21 cellular contexts compared by ENCODE assay signal in genomic region chr9:82202808-82203207, GRCh38.
A peak's percentile ranks its signal among the peaks of the same experiment; 100 is the strongest.
DNase-seq lines count a peak whose midpoint lies in the region; TF ChIP-seq lines count a peak whose summit lies in the region.
"Had no signal": no experiment of that assay in that cellular context is flagged by ENCODE, and none has a peak within 500 bp of the region (broad histone marks: within the 10 kb centered on the region; RNA-seq: fewer than 3 reads in every experiment).

No MANE protein-coding gene starts in this region.

- CTCF ChIA-PET in MCF 10A (lab: Yijun Ruan, JAX): no interaction called here

- intact Hi-C loops in MCF 10A (cut with micrococcal nuclease): no loop called here
- intact Hi-C loops in breast epithelium (cut with DNase I; ENCODE audit: low total_unique reads): no loop called here

- H3K4me1 ChIP-seq in breast epithelium: no peaks in the 10 kb centered on the region
- H3K4me1 ChIP-seq in adipocyte (ENCODE audit: control insufficient read depth, insufficient read depth, low read length): no peaks in the 10 kb centered on the region
- H3K4me1 ChIP-seq: prostate gland had no signal

- no peak overlapping the region for H3K4me3 Mint-ChIP-seq in MCF 10A (ENCODE audit: unreplicated experiment)
- H3K4me3 Mint-ChIP-seq: CD4-positive, alpha-beta memory T cell; dendritic cell treated with granulocyte-macrophage colony-stimulating factor and Interleukin-4, amounts not matched to agents 40 ng/mL and 50 ng/mL, for 4 days; naive thymus-derived CD4-positive, alpha-beta T cell; T-helper 17 cell had no signal

- peaks cover 23% of the 10 kb centered on the region for H3K4me1 Mint-ChIP-seq in MCF 10A (ENCODE audit: insufficient read depth, unreplicated experiment)
- H3K4me1 Mint-ChIP-seq: CD4-positive, alpha-beta memory T cell; naive thymus-derived CD4-positive, alpha-beta T cell; T-helper 17 cell had no signal

- peaks cover 5% of the 10 kb centered on the region for H3K36me3 Mint-ChIP-seq in MCF 10A (ENCODE audit: insufficient read depth, unreplicated experiment)
- H3K36me3 Mint-ChIP-seq: CD4-positive, alpha-beta memory T cell; naive thymus-derived CD4-positive, alpha-beta T cell had no signal

- H3K27me3 ChIP-seq in breast epithelium: no peaks in the 10 kb centered on the region
- no peaks in the 10 kb centered on the region for H3K27me3 ChIP-seq in adipocyte (replicated peaks; ENCODE audit: control insufficient read depth, insufficient read depth, low read length)

- BruUV-seq in MCF 10A (replicated peaks; lab: Mats Ljungman, UMichigan): no TSS peak

- POLR2A ChIA-PET in MCF 10A (lab: Yijun Ruan, JAX): interaction anchor here (1.0 kb wide), 1 partner anchor 18 kb away, joined by 3 read pairs; no protein-coding TSS in a partner anchor

- peak; percentile 80 for DNase-seq in MCF 10A (ENCODE audit: unreplicated experiment)
- DNase-seq in breast epithelium (ENCODE audit: low spot score in 2 of 2): no peak
- peak; percentile 68 for DNase-seq in adipocyte (ENCODE audit: low read depth)
- DNase-seq in fibroblast of pulmonary artery (ENCODE audit: low read depth): peak; percentile 71
- DNase-seq in retinal pigment epithelial cell (ENCODE audit: low read depth): peak; percentile 29
- DNase-seq in NCI-H1105 treated with DMSO at 0.1 percent for 48 hours (lab: John Stamatoyannopoulos, UW): no peak
- no peak for DNase-seq in AML-193 (lab: John Stamatoyannopoulos, UW)
- DNase-seq in GOT3 (lab: John Stamatoyannopoulos, UW): no peak
- DNase-seq: CD4-positive, alpha-beta memory T cell; hippocampal formation; Karpas-422; naive thymus-derived CD4-positive, alpha-beta T cell; NCI-H1417 treated with DMSO at 0.1 percent for 48 hours; NK-92 treated with Interleukin-12 subunit alpha and Interleukin-12 subunit beta, amount 100 ng/mL, for 24 hours; SHP77 treated with DMSO at 0.1 percent for 48 hours; stimulated activated naive CD8-positive, alpha-beta T cell treated with anti-CD3 and anti-CD28 coated beads, Interleukin-15, Interleukin-2, amounts not matched to agents 100 U/mL and 50 U/mL, for 24 hours; T-helper 17 cell had no signal

- H3K27me3 Mint-ChIP-seq in MCF 10A (ENCODE audit: insufficient read depth, unreplicated experiment): no peaks in the 10 kb centered on the region
- H3K27me3 Mint-ChIP-seq: CD4-positive, alpha-beta memory T cell; dendritic cell treated with granulocyte-macrophage colony-stimulating factor and Interleukin-4, amounts not matched to agents 40 ng/mL and 50 ng/mL, for 4 days; naive thymus-derived CD4-positive, alpha-beta T cell; T-helper 17 cell had no signal

- H3K9me3 ChIP-seq in breast epithelium (no peaks in the 10 kb centered on the region), adipocyte (ENCODE audit: control insufficient read depth, low read length) (no peaks in the 10 kb centered on the region)
- H3K9me3 ChIP-seq: prostate gland had no signal

- no peak overlapping the region for H3K9ac ChIP-seq in adipocyte (ENCODE audit: low read length)

- H3K27ac Mint-ChIP-seq in MCF 10A (ENCODE audit: low read depth, unreplicated experiment): no peak overlapping the region
- H3K27ac Mint-ChIP-seq: CD4-positive, alpha-beta memory T cell; dendritic cell treated with granulocyte-macrophage colony-stimulating factor and Interleukin-4, amounts not matched to agents 40 ng/mL and 50 ng/mL, for 4 days; naive thymus-derived CD4-positive, alpha-beta T cell; T-helper 17 cell had no signal

- TF ChIP-seq POLR2A in breast epithelium (IDR thresholded peaks at IDR 0.05): no peak

- no peak overlapping the region for H3K27ac ChIP-seq in breast epithelium
- H3K27ac ChIP-seq: 22Rv1, HL-60, prostate gland had no signal

- H3K36me3 ChIP-seq in breast epithelium: no peaks in the 10 kb centered on the region
- no peaks in the 10 kb centered on the region for H3K36me3 ChIP-seq in adipocyte (ENCODE audit: control insufficient read depth, insufficient read depth, low read length, severe bottlenecking)
- H3K36me3 ChIP-seq: prostate gland had no signal

- no peaks in the 10 kb centered on the region for H3K9me3 Mint-ChIP-seq in MCF 10A (ENCODE audit: unreplicated experiment)
- H3K9me3 Mint-ChIP-seq: dendritic cell treated with granulocyte-macrophage colony-stimulating factor and Interleukin-4, amounts not matched to agents 40 ng/mL and 50 ng/mL, for 4 days had no signal

- H3K4me3 ChIP-seq in breast epithelium: no peak overlapping the region
- H3K4me3 ChIP-seq in adipocyte (ENCODE audit: low read length): no peak overlapping the region
- no peak overlapping the region for H3K4me3 ChIP-seq in fibroblast of pulmonary artery (replicated peaks; ENCODE audit: low read depth, low read length)
- H3K4me3 ChIP-seq in retinal pigment epithelial cell (ENCODE audit: low read length): no peak overlapping the region
- H3K4me3 ChIP-seq: prostate gland had no signal

- TF ChIP-seq CTCF in MCF 10A (IDR thresholded peaks at IDR 0.05; ENCODE audit: unreplicated experiment): no peak
- TF ChIP-seq CTCF in breast epithelium (IDR thresholded peaks at IDR 0.05): no peak
- no peak for TF ChIP-seq CTCF in fibroblast of pulmonary artery (IDR thresholded peaks at IDR 0.05; ENCODE audit: low read length, missing control alignments)
- TF ChIP-seq CTCF in retinal pigment epithelial cell (conservative IDR thresholded peaks at IDR 0.05; ENCODE audit: low read depth, low read length): no peak

Comparison
In these comparisons a context has a peak if more than half of its experiments do, and no peak if none do; other contexts are left out.
1. DNase-seq: peak in MCF 10A (single experiment), adipocyte (single experiment), fibroblast of pulmonary artery (single experiment) and retinal pigment epithelial cell (single experiment); none in breast epithelium (0 of 2), NCI-H1105 treated with DMSO at 0.1 percent for 48 hours (single experiment), AML-193 (0 of 2) and GOT3 (single experiment).